14 cellular contexts compared by ENCODE assay signal in genomic region chr4:145870155-145871020, GRCh38.
DNase-seq lines count a peak whose midpoint lies in the region; ATAC-seq lines count a peak whose summit lies in the region.
"Had no signal": no experiment of that assay in that cellular context is flagged by ENCODE, and none has a peak within 500 bp of the region (broad histone marks: within the 10 kb centered on the region; RNA-seq: fewer than 3 reads in every experiment).

No MANE protein-coding gene starts in this region.

- H3K36me3 ChIP-seq in neuronal stem cell (replicated peaks in 1 of 2; ENCODE audit: control insufficient read depth in 2 of 2, insufficient read depth in 2 of 2, low read length in 2 of 2), result peaks cover 1 to 77% of the 10 kb centered on the region in 2 donors

- no peak overlapping the region for H2AK5ac ChIP-seq in neuronal stem cell (ENCODE audit: low read depth, low read length)

- no peak overlapping the region for H2BK5ac ChIP-seq in neuronal stem cell (ENCODE audit: low read length)

- no peak overlapping the region for H2BK120ac ChIP-seq in neuronal stem cell (ENCODE audit: low read depth, low read length)

- no peak overlapping the region for H3K4ac ChIP-seq in neuronal stem cell (ENCODE audit: low read length)

- no peaks in the 10 kb centered on the region for H3K27me3 ChIP-seq in neuronal stem cell (ENCODE audit: control insufficient read depth in 3 of 3, insufficient read depth in 3 of 3, low read depth in 1 of 3, low read length in 3 of 3)

- H3K4me2 ChIP-seq in neuronal stem cell (ENCODE audit: insufficient read depth, low read length, poor library complexity, severe bottlenecking), result no peak overlapping the region

- H4K8ac ChIP-seq in neuronal stem cell (ENCODE audit: low read depth, low read length), result no peak overlapping the region

- H3K27ac Mint-ChIP-seq in activated naive CD8-positive, alpha-beta T cell treated with anti-CD3 and anti-CD28 coated beads, Interleukin-2, amount 50 U/mL, for 24 hours, result no peak overlapping the region

- DNase-seq in D341Med (ENCODE audit: low spot score), result peak; percentile 61
- peak; percentile 57 for DNase-seq in kidney tubule cell (ENCODE audit: low spot score)
- no peak for DNase-seq in effector CD4-positive, alpha-beta T cell
- DNase-seq in dedifferentiated amniotic fluid mesenchymal stem cell (ENCODE audit: extremely low spot score), result no peak
- DNase-seq in neuronal stem cell (ENCODE audit: low spot score), result no peak
- no peak for DNase-seq in activated naive CD8-positive, alpha-beta T cell treated with anti-CD3 and anti-CD28 coated beads, Interleukin-2, amount 50 U/mL, for 24 hours
- DNase-seq: activated gamma-delta T cell treated with Interleukin-2 at 50 U/mL for 16 hours; C1 segment of cervical spinal cord; stimulated activated CD4-positive, alpha-beta T cell treated with anti-CD3 and anti-CD28 coated beads, Interleukin-4, amount 100 ng/mL, for 1 hour had no signal

- no peak overlapping the region for H2BK12ac ChIP-seq in neuronal stem cell (ENCODE audit: low read length)

- no peaks in the 10 kb centered on the region for H3K9me3 ChIP-seq in neuronal stem cell (replicated peaks in 1 of 2; ENCODE audit: control insufficient read depth in 2 of 2, insufficient read depth in 1 of 2, low read depth in 1 of 2, low read length in 2 of 2)

- no peak overlapping the region for H3K9ac ChIP-seq in neuronal stem cell (ENCODE audit: low read depth, low read length, poor library complexity)
- H3K9ac ChIP-seq: parathyroid adenoma had no signal

- H2BK15ac ChIP-seq in neuronal stem cell (ENCODE audit: low read length), result no peak overlapping the region

- no CpG with 5 or more reads among the region's 9 CpGs for whole genome bisulfite sequencing in neuronal stem cell (ENCODE audit: extremely low coverage in 2 of 2, insufficient read length in 2 of 2, insufficient replicate concordance in 1 of 2), 2 donors

- H3K9me3 Mint-ChIP-seq in activated naive CD8-positive, alpha-beta T cell treated with anti-CD3 and anti-CD28 coated beads, Interleukin-2, amount 50 U/mL, for 24 hours, result no peaks in the 10 kb centered on the region

- no peak overlapping the region for H3K4me3 ChIP-seq in neuronal stem cell (ENCODE audit: low read length in 2 of 2)
- H3K4me3 ChIP-seq: K562 had no signal

- peaks cover 0 to 2% of the 10 kb centered on the region in 2 donors for H3K4me1 ChIP-seq in neuronal stem cell (ENCODE audit: control insufficient read depth in 2 of 2, insufficient read depth in 1 of 2, low read depth in 1 of 2, low read length in 2 of 2)
- H3K4me1 ChIP-seq: parathyroid adenoma had no signal

- no peak overlapping the region for H3K14ac ChIP-seq in neuronal stem cell (ENCODE audit: low read length)

- no peak overlapping the region for H4K91ac ChIP-seq in neuronal stem cell (ENCODE audit: low read depth, low read length, poor library complexity)

- no peaks in the 10 kb centered on the region for H3K27me3 Mint-ChIP-seq in activated naive CD8-positive, alpha-beta T cell treated with anti-CD3 and anti-CD28 coated beads, Interleukin-2, amount 50 U/mL, for 24 hours

- no peak overlapping the region for H3K27ac ChIP-seq in neuronal stem cell (replicated peaks; ENCODE audit: low read length)
- H3K27ac ChIP-seq: parathyroid adenoma had no signal

- no peaks in the 10 kb centered on the region for H3K79me1 ChIP-seq in neuronal stem cell (ENCODE audit: low read depth, low read length)

- H3K18ac ChIP-seq in neuronal stem cell (ENCODE audit: low read length), result no peak overlapping the region

- ATAC-seq in GM19468 (IDR thresholded peaks at IDR 0.05; ENCODE audit: extremely low read depth, unreplicated experiment) (peak; percentile 69), HG03460 (IDR thresholded peaks at IDR 0.05; ENCODE audit: unreplicated experiment) (peak; percentile 51)
- ATAC-seq in activated naive CD8-positive, alpha-beta T cell treated with anti-CD3 and anti-CD28 coated beads, Interleukin-2, amount 50 U/mL, for 24 hours, result no peak
- ATAC-seq: activated CD4-positive, CD25-positive, alpha-beta regulatory T cell treated with anti-CD3 and anti-CD28 coated beads, Interleukin-2, amount 50 U/mL, for 24 hours; K562 had no signal

- no peak overlapping the region for H3K4me3 Mint-ChIP-seq in activated naive CD8-positive, alpha-beta T cell treated with anti-CD3 and anti-CD28 coated beads, Interleukin-2, amount 50 U/mL, for 24 hours

- H3K4me1 Mint-ChIP-seq in activated naive CD8-positive, alpha-beta T cell treated with anti-CD3 and anti-CD28 coated beads, Interleukin-2, amount 50 U/mL, for 24 hours, result peaks cover 32% of the 10 kb centered on the region

- H3K36me3 Mint-ChIP-seq in activated naive CD8-positive, alpha-beta T cell treated with anti-CD3 and anti-CD28 coated beads, Interleukin-2, amount 50 U/mL, for 24 hours (ENCODE audit: low read depth), result peaks cover 47% of the 10 kb centered on the region

- H2AFZ ChIP-seq in neuronal stem cell (ENCODE audit: low read length), result no peak overlapping the region
- H2AFZ ChIP-seq: parathyroid adenoma had no signal

- no peak overlapping the region for H3K23ac ChIP-seq in neuronal stem cell (ENCODE audit: low read depth, low read length, poor library complexity)

Comparison
In these comparisons a context has a peak if more than half of its experiments do, and no peak if none do; other contexts are left out.
1. DNase-seq: peak in D341Med (single experiment) and kidney tubule cell (single experiment); none in effector CD4-positive, alpha-beta T cell (single experiment), dedifferentiated amniotic fluid mesenchymal stem cell (single experiment), neuronal stem cell (single experiment) and activated naive CD8-positive, alpha-beta T cell treated with anti-CD3 and anti-CD28 coated beads, Interleukin-2, amount 50 U/mL, for 24 hours (single experiment).